In genomic region chr16:14510939-14511797, GRCh38 we compare ENCODE assay signal across 1 cellular context.
TF ChIP-seq lines count a peak whose summit lies in the region.

No MANE protein-coding gene starts in this region.

TF ChIP-seq in HepG2, 621 proteins besides CTCF, POLR2A, EP300 and RAD21 (continued from another document):
- TF ChIP-seq ZNF574 (CRISPR knock-in tag; IDR thresholded peaks at IDR 0.05) (peak; percentile 71), HNRNPH1 (optimal IDR thresholded peaks at IDR 0.05; ENCODE audit: low read depth, low read length) (no peak), SMARCE1 (IDR thresholded peaks at IDR 0.05; ENCODE audit: borderline replicate concordance) (0 out of 2 replicates have a peak, but pooled peaks have one; percentile 51), PPARG (CRISPR knock-in tag; conservative IDR thresholded peaks at IDR 0.05) (peak; percentile 95), ZBTB14 (CRISPR knock-in tag; IDR thresholded peaks at IDR 0.05) (no peak), SNAI1 (CRISPR knock-in tag; IDR thresholded peaks at IDR 0.05; ENCODE audit: borderline replicate concordance) (no peak), ZNF780A (CRISPR knock-in tag; IDR thresholded peaks at IDR 0.05) (no peak), SAFB2 (CRISPR knock-in tag; IDR thresholded peaks at IDR 0.05; ENCODE audit: borderline replicate concordance, low read depth) (no peak), ZEB1 (IDR thresholded peaks at IDR 0.05; ENCODE audit: insufficient replicate concordance, low read depth) (peak; percentile 81), GPN1 (CRISPR knock-in tag; IDR thresholded peaks at IDR 0.05; ENCODE audit: borderline replicate concordance) (no peak), MAFK (conservative IDR thresholded peaks at IDR 0.05 in 1 of 2, IDR thresholded peaks at IDR 0.05 in 1 of 2; ENCODE audit: low read length in 2 of 2) (no peak), ZIK1 (CRISPR knock-in tag; IDR thresholded peaks at IDR 0.05; ENCODE audit: borderline replicate concordance, low read depth) (no peak), KAT7 (CRISPR knock-in tag; IDR thresholded peaks at IDR 0.05; ENCODE audit: borderline replicate concordance) (0 out of 2 replicates have a peak, but pooled peaks have one; percentile 51), KLF15 (CRISPR knock-in tag; IDR thresholded peaks at IDR 0.05; ENCODE audit: borderline replicate concordance) (no peak), TRIM22 (IDR thresholded peaks at IDR 0.05) (no peak), ZNF558 (CRISPR knock-in tag; IDR thresholded peaks at IDR 0.05; ENCODE audit: borderline replicate concordance) (no peak), ZNF781 (CRISPR knock-in tag; IDR thresholded peaks at IDR 0.05; ENCODE audit: borderline replicate concordance, not compliant biosample characterization) (no peak), NFRKB (IDR thresholded peaks at IDR 0.05) (no peak), E2F2 (CRISPR knock-in tag; IDR thresholded peaks at IDR 0.05; ENCODE audit: borderline replicate concordance) (no peak), ZNF343 (CRISPR knock-in tag; IDR thresholded peaks at IDR 0.05) (peak; percentile 29; the same call in 1 of the 2 replicates), ZFP62 (CRISPR knock-in tag; IDR thresholded peaks at IDR 0.05) (no peak), ZNF563 (CRISPR knock-in tag; IDR thresholded peaks at IDR 0.05) (no peak), ZFP36L1 (CRISPR knock-in tag; IDR thresholded peaks at IDR 0.05) (0 out of 2 replicates have a peak, but pooled peaks have one; percentile 23), HMG20A (CRISPR knock-in tag; IDR thresholded peaks at IDR 0.05; ENCODE audit: borderline replicate concordance) (peak; percentile 99), GABPA (IDR thresholded peaks at IDR 0.05; ENCODE audit: low read depth, low read length) (no peak), GABPA (CRISPR knock-in tag; IDR thresholded peaks at IDR 0.05; ENCODE audit: low read depth) (peak; percentile 50; the same call in 1 of the 2 replicates), SP1 (IDR thresholded peaks at IDR 0.05) (no peak), SP1 (CRISPR knock-in tag; IDR thresholded peaks at IDR 0.05) (no peak), GMEB1 (CRISPR knock-in tag; IDR thresholded peaks at IDR 0.05; ENCODE audit: borderline replicate concordance) (no peak; the same call in 1 of the 2 replicates), ZNF264 (CRISPR knock-in tag; IDR thresholded peaks at IDR 0.05) (peak; percentile 86), ZNF782 (CRISPR knock-in tag; IDR thresholded peaks at IDR 0.05; ENCODE audit: borderline replicate concordance) (no peak), CBX5 (CRISPR knock-in tag; IDR thresholded peaks at IDR 0.05; ENCODE audit: borderline replicate concordance) (0 out of 2 replicates have a peak, but pooled peaks have one; percentile 56), POGZ (CRISPR knock-in tag; IDR thresholded peaks at IDR 0.05) (peak; percentile 88), ZBTB40 (IDR thresholded peaks at IDR 0.05) (no peak), ZBTB40 (CRISPR knock-in tag; IDR thresholded peaks at IDR 0.05) (no peak; the same call in 1 of the 2 replicates), ZNF83 (CRISPR knock-in tag; IDR thresholded peaks at IDR 0.05; ENCODE audit: borderline replicate concordance) (no peak), ZNF354B (CRISPR knock-in tag; IDR thresholded peaks at IDR 0.05) (no peak), ISL2 (CRISPR knock-in tag; IDR thresholded peaks at IDR 0.05) (peak; percentile 96), ZBTB44 (CRISPR knock-in tag; IDR thresholded peaks at IDR 0.05) (0 out of 2 replicates have a peak, but pooled peaks have one; percentile 34), ATF3 (CRISPR knock-in tag; IDR thresholded peaks at IDR 0.05) (peak; percentile 62; the same call in 1 of the 2 replicates), ASH2L (IDR thresholded peaks at IDR 0.05; ENCODE audit: insufficient read length, low read depth, low read length) (peak; percentile 99), ZNF44 (CRISPR knock-in tag; IDR thresholded peaks at IDR 0.05) (no peak)
